Comparison of ENCODE assay signal across 14 cellular contexts in the genomic region with DNA sequence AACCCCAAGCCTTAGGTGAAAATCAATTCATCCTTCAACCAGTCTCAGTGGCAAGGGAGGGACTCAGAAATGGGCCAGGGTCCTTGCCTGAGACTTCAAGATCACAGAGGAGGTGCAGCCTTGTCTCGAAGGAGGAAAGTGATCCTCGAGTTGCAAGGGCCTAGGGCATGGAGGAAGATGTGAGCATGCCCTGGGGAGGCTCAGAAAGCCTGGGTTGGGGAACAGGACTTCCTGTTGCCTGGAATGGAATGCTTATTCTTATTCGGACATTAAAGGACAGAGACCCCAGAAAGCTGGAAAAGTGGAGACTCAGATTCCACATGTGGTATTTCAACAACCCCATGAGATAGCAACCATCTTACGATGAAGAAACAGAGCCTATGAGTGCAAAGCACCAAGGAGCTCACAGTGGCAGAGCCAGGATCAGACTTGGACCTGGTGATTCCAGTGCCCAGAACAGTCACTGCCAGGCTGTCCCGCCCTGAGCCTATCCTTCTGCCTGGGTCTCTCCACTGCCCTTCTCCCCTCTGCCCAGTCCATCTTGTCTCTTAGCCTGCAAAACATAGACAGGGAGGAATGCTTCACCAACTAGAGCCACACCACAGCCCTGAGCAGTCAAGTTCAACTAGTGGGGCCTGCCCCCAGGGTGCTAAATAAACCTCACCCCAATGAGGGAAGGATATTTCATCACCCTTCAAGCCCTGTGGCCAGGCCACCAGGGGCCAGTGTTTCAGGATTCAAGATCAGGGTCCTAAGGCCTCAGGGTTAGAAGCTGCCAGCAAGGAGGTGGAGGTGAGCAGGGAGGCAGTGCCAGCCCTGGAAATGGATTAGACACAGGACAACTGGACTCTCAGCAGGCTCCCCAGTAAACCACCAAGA. TPM values are rescaled to one million over a fixed set of nuclear protein-coding genes. Genes with fewer than 3 reads are reported as not detected.
A peak's percentile ranks its signal among the peaks of the same experiment; 100 is the strongest.
DNase-seq lines count a peak whose midpoint lies in the region; ATAC-seq and TF ChIP-seq lines count a peak whose summit lies in the region.
"Had no signal": no experiment of that assay in that cellular context is flagged by ENCODE, and none has a peak within 500 bp of the region (broad histone marks: within the 10 kb centered on the region; RNA-seq: fewer than 3 reads in every experiment).

No MANE protein-coding gene starts in this region.

- H3K4me3 ChIP-seq in choroid plexus epithelial cell (ENCODE audit: low read depth, low read length): no peak overlapping the region
- no peak overlapping the region for H3K4me3 ChIP-seq in CD8-positive, alpha-beta memory T cell (ENCODE audit: low read length)
- H3K4me3 ChIP-seq: left lung had no signal

- CTCF ChIA-PET in CD8-positive, alpha-beta memory T cell (lab: Charles Lee): interaction anchor here (1.3 kb wide), 1 partner anchor 14 kb away, joined by 4 read pairs; no protein-coding TSS in a partner anchor

- H3K27me3 ChIP-seq in CD8-positive, alpha-beta memory T cell (ENCODE audit: insufficient read depth, low read length, poor library complexity, severe bottlenecking): no peaks in the 10 kb centered on the region
- H3K27me3 ChIP-seq: left lung had no signal

- no peak overlapping the region for H3K27ac ChIP-seq in CD8-positive, alpha-beta memory T cell (ENCODE audit: low read depth, low read length)
- H3K27ac ChIP-seq in caudate nucleus (ENCODE audit: low read depth, low read length): no peak overlapping the region

- H3K9me3 ChIP-seq in CD8-positive, alpha-beta memory T cell (ENCODE audit: low read length): no peaks in the 10 kb centered on the region
- H3K9me3 ChIP-seq: left lung had no signal

- peak; percentile 6 for TF ChIP-seq CTCF in GM12873 (IDR thresholded peaks at IDR 0.05; ENCODE audit: insufficient read depth, low read depth, low read length, missing control alignments)
- TF ChIP-seq CTCF in choroid plexus epithelial cell (conservative IDR thresholded peaks at IDR 0.05; ENCODE audit: low read depth, low read length): peak; percentile 25

- H3K36me3 ChIP-seq in CD8-positive, alpha-beta memory T cell (ENCODE audit: insufficient read depth, low read length): no peaks in the 10 kb centered on the region

- POLR2A ChIA-PET in CD8-positive, alpha-beta memory T cell (lab: Charles Lee): no interaction called here

- peak; percentile 9 for DNase-seq in NAMALWA (ENCODE audit: low spot score)
- DNase-seq in choroid plexus epithelial cell (ENCODE audit: low read depth): peak; percentile 32
- peak; percentile 57 for DNase-seq in renal cortical epithelial cell (ENCODE audit: low read depth)
- DNase-seq in CD8-positive, alpha-beta memory T cell: no peak
- DNase-seq in caudate nucleus (lab: John Stamatoyannopoulos, UW): no peak
- DNase-seq: activated CD8-positive, alpha-beta memory T cell treated with anti-CD3 and anti-CD28 coated beads, Interleukin-2, amount 50 U/mL, for 48 hours; activated naive CD4-positive, alpha-beta T cell treated with anti-CD3 and anti-CD28 coated beads, Interleukin-2, amount 50 U/mL, for 16 hours; central memory CD4-positive, alpha-beta T cell; left lung; NCI-H1417; NCI-H526; nephron progenitor cell had no signal

- H3K27ac Mint-ChIP-seq in CD8-positive, alpha-beta memory T cell: no peak overlapping the region
- H3K27ac Mint-ChIP-seq: nephron progenitor cell had no signal

- peaks cover 1 to 7% (median 4%) of the 10 kb centered on the region in 3 donors for H3K36me3 Mint-ChIP-seq in CD8-positive, alpha-beta memory T cell

- ATAC-seq in GM19397 (IDR thresholded peaks at IDR 0.05; ENCODE audit: unreplicated experiment): no peak
- ATAC-seq: left lung had no signal

- H3K4me1 Mint-ChIP-seq in CD8-positive, alpha-beta memory T cell: peaks cover 4 to 25% (median 11%) of the 10 kb centered on the region in 3 donors

- H3K4me1 ChIP-seq in CD8-positive, alpha-beta memory T cell (ENCODE audit: insufficient read depth, low read length): no peaks in the 10 kb centered on the region

- H3K9me3 Mint-ChIP-seq in CD8-positive, alpha-beta memory T cell: no peaks in the 10 kb centered on the region

- H3K4me3 Mint-ChIP-seq in CD8-positive, alpha-beta memory T cell: no peak overlapping the region
- H3K4me3 Mint-ChIP-seq: nephron progenitor cell had no signal

- H3K27me3 Mint-ChIP-seq in CD8-positive, alpha-beta memory T cell: no peaks in the 10 kb centered on the region

RNA-seq across cellular contexts. Expression of a gene that starts 21.9 kb away (rescaled TPM):
- total RNA-seq in renal cortical epithelial cell: 0.17 and 0.94 TPM in 2 replicates
- total RNA-seq in CD8-positive, alpha-beta memory T cell: 1 to 10 TPM; 4.4 to 5.5 TPM
- polyA plus RNA-seq in CD8-positive, alpha-beta memory T cell: 2.2 TPM

Comparison
In these comparisons a context has a peak if more than half of its experiments do, and no peak if none do; other contexts are left out.
1. DNase-seq: peak in NAMALWA (single experiment), choroid plexus epithelial cell (single experiment) and renal cortical epithelial cell (single experiment); none in CD8-positive, alpha-beta memory T cell (0 of 5) and caudate nucleus (0 of 61).